In genomic region chr1:2583331-2583791, GRCh38 we compare ENCODE assay signal across 11 cellular contexts. TPM values are rescaled to one million over a fixed set of nuclear protein-coding genes. Genes with fewer than 3 reads are reported as not detected.
A peak's percentile ranks its signal among the peaks of the same experiment; 100 is the strongest.
DNase-seq lines count a peak whose midpoint lies in the region; TF ChIP-seq lines count a peak whose summit lies in the region.
"Had no signal": no experiment of that assay in that cellular context is flagged by ENCODE, and none has a peak within 500 bp of the region (broad histone marks: within the 10 kb centered on the region; RNA-seq: fewer than 3 reads in every experiment).

No MANE protein-coding gene starts in this region.

- peaks cover 7% of the 10 kb centered on the region for H3K36me3 Mint-ChIP-seq in activated CD4-positive, alpha-beta T cell treated with anti-CD3 and anti-CD28 coated beads, Interleukin-2, amount 10 ng/mL, durations not matched to agents 7 days and 5 days (ENCODE audit: low read depth)
- H3K36me3 Mint-ChIP-seq in CD14-positive monocyte = peaks cover 2 to 6% of the 10 kb centered on the region in 2 donors

- TF ChIP-seq CTCF in dorsolateral prefrontal cortex (IDR thresholded peaks at IDR 0.05 in 54 of 56, conservative IDR thresholded peaks at IDR 0.05 in 2 of 56; ENCODE audit: low read depth in 1 of 56, partially characterized antibody in 56 of 56) (no peak), BE2C (IDR thresholded peaks at IDR 0.05; ENCODE audit: low read depth, low read length) (no peak), CD14-positive monocyte (IDR thresholded peaks at IDR 0.05) (no peak)

- no peaks in the 10 kb centered on the region for H3K9me3 Mint-ChIP-seq in activated CD4-positive, alpha-beta T cell treated with anti-CD3 and anti-CD28 coated beads, Interleukin-2, amount 10 ng/mL, durations not matched to agents 7 days and 5 days
- peaks cover 0 to 3% (median 0%) of the 10 kb centered on the region in 7 donors for H3K9me3 Mint-ChIP-seq in CD14-positive monocyte

- H3K4me3 ChIP-seq in dorsolateral prefrontal cortex (no peak overlapping the region), BE2C (ENCODE audit: low read depth, low read length) (no peak overlapping the region)
- H3K4me3 ChIP-seq: colonic mucosa, lung had no signal

- no peak overlapping the region for H3K4me3 Mint-ChIP-seq in activated CD4-positive, alpha-beta T cell treated with anti-CD3 and anti-CD28 coated beads, Interleukin-2, amount 10 ng/mL, durations not matched to agents 7 days and 5 days
- no peak overlapping the region for H3K4me3 Mint-ChIP-seq in CD14-positive monocyte

- no peaks in the 10 kb centered on the region for H3K27me3 Mint-ChIP-seq in activated CD4-positive, alpha-beta T cell treated with anti-CD3 and anti-CD28 coated beads, Interleukin-2, amount 10 ng/mL, durations not matched to agents 7 days and 5 days
- H3K27me3 Mint-ChIP-seq in CD14-positive monocyte (ENCODE audit: low read depth in 3 of 3) = peaks cover 9 to 27% (median 13%) of the 10 kb centered on the region in 3 donors

- H3K27me3 ChIP-seq in dorsolateral prefrontal cortex (no peaks in the 10 kb centered on the region), BE2C (no peaks in the 10 kb centered on the region)
- H3K27me3 ChIP-seq: colonic mucosa had no signal

- H3K27ac Mint-ChIP-seq in activated CD4-positive, alpha-beta T cell treated with anti-CD3 and anti-CD28 coated beads, Interleukin-2, amount 10 ng/mL, durations not matched to agents 7 days and 5 days = peak overlapping the region; percentile 97
- peak overlapping the region in 3 of 7 donors; percentile 6 to 93 (median 41) for H3K27ac Mint-ChIP-seq in CD14-positive monocyte

- H3K9me3 ChIP-seq in KOPT-K1 (ENCODE audit: insufficient read depth, low read length, poor library complexity, severe bottlenecking) (no peaks in the 10 kb centered on the region), BE2C (no peaks in the 10 kb centered on the region)
- H3K9me3 ChIP-seq: colonic mucosa had no signal

- no peaks in the 10 kb centered on the region for H3K36me3 ChIP-seq in KOPT-K1 (ENCODE audit: insufficient read depth, low read length)
- no peaks in the 10 kb centered on the region for H3K36me3 ChIP-seq in BE2C
- H3K36me3 ChIP-seq: colonic mucosa had no signal

- H3K27ac ChIP-seq in KOPT-K1 (ENCODE audit: low read depth, low read length, poor library complexity, severe bottlenecking) = peak overlapping the region; percentile 5
- peak overlapping the region in 39 of 59 donors; percentile 6 to 98 (median 89) for H3K27ac ChIP-seq in dorsolateral prefrontal cortex
- H3K27ac ChIP-seq: colonic mucosa had no signal

- intact Hi-C loops in dorsolateral prefrontal cortex (cut with DNase I) (loop anchor here (2.0 to 10.0 kb wide), 3 partner anchors 35 to 369 kb away; partner anchors contain the start of gene PANK4 (in 1 of the 2)), CD14-positive monocyte (cut with micrococcal nuclease) (no loop called here)

- H3K4me1 ChIP-seq in BE2C = peaks cover 6% of the 10 kb centered on the region

- H3K4me1 Mint-ChIP-seq in activated CD4-positive, alpha-beta T cell treated with anti-CD3 and anti-CD28 coated beads, Interleukin-2, amount 10 ng/mL, durations not matched to agents 7 days and 5 days = peaks cover 48% of the 10 kb centered on the region
- peaks cover 52% of the 10 kb centered on the region for H3K4me1 Mint-ChIP-seq in CD14-positive monocyte

- CTCF ChIA-PET in activated CD4-positive, alpha-beta T cell treated with anti-CD3 and anti-CD28 coated beads, Interleukin-2, amount 10 ng/mL, durations not matched to agents 7 days and 5 days (lab: Charles Lee) = interaction anchor here (0.7 to 5.3 kb wide), 3 partner anchors 18 to 37 kb away, joined by 3 to 36 read pairs (median 12); no protein-coding TSS in a partner anchor

- POLR2A ChIA-PET in activated CD4-positive, alpha-beta T cell treated with anti-CD3 and anti-CD28 coated beads, Interleukin-2, amount 10 ng/mL, durations not matched to agents 7 days and 5 days (lab: Charles Lee) = no interaction called here

- no peak for DNase-seq in activated CD4-positive, alpha-beta T cell treated with anti-CD3 and anti-CD28 coated beads, Interleukin-2, amount 10 ng/mL, durations not matched to agents 7 days and 5 days
- DNase-seq in activated CD4-positive, alpha-beta T cell treated with anti-CD3 and anti-CD28 coated beads, Interleukin-2, amount 50 U/mL, for 4 hours = no peak
- DNase-seq in dorsolateral prefrontal cortex (no peak), islet precursor cell (no peak), BE2C (no peak), CD14-positive monocyte (ENCODE audit: low spot score) (no peak)
- DNase-seq in stimulated activated CD8-positive, alpha-beta memory T cell treated with anti-CD3 and anti-CD28 coated beads, Interleukin-4, amount 100 ng/mL, for 48 hours = peak; percentile 41
- DNase-seq: GDM1 had no signal

RNA-seq across cellular contexts. Expression of gene PRXL2B, which starts 3.2 kb away (rescaled TPM):
- total RNA-seq in activated CD4-positive, alpha-beta T cell treated with anti-CD3 and anti-CD28 coated beads, Interleukin-2, amount 10 ng/mL, durations not matched to agents 7 days and 5 days = 10 to 100 TPM; 25.2 to 33.3 TPM
- total RNA-seq in dorsolateral prefrontal cortex = 10 to 100 TPM; 24.0 to 76.4 (median 50.5) TPM
- polyA plus RNA-seq in BE2C (2012; ENCODE audit: insufficient read depth, insufficient read length, low read depth) = 128 TPM
- 1 to 10 TPM; 3.6 to 6.0 TPM for polyA plus RNA-seq in CD14-positive monocyte

RNA-seq across cellular contexts. Expression of gene TNFRSF14, which starts 27.2 kb away (rescaled TPM):
- 100 to 1,000 TPM; 182 to 192 TPM for total RNA-seq in activated CD4-positive, alpha-beta T cell treated with anti-CD3 and anti-CD28 coated beads, Interleukin-2, amount 10 ng/mL, durations not matched to agents 7 days and 5 days
- 10 to 100 TPM; 12.0 to 44.5 (median 23.4) TPM for total RNA-seq in dorsolateral prefrontal cortex
- 29.5 TPM for polyA plus RNA-seq in BE2C (2012; ENCODE audit: insufficient read depth, insufficient read length, low read depth)
- polyA plus RNA-seq in CD14-positive monocyte = 10 to 100 TPM; 62.1 to 64.4 TPM

RNA-seq across cellular contexts. Expression of gene MMEL1, which starts 49.5 kb away (rescaled TPM):
- 1 to 10 TPM; 2.9 to 3.5 TPM for total RNA-seq in activated CD4-positive, alpha-beta T cell treated with anti-CD3 and anti-CD28 coated beads, Interleukin-2, amount 10 ng/mL, durations not matched to agents 7 days and 5 days
- 1 to 10 TPM in 86 of 120 experiments, under 1 TPM in 29, not detected in 5; 0.18 to 5.4 (median 1.5) TPM for total RNA-seq in dorsolateral prefrontal cortex
- polyA plus RNA-seq in BE2C (2012; ENCODE audit: insufficient read depth, insufficient read length, low read depth) = 32.7 TPM
- polyA plus RNA-seq in CD14-positive monocyte = 1 to 10 TPM; 1.1 to 4.4 TPM

RNA-seq across cellular contexts. Expression of gene HES5, which starts 53.3 kb away (rescaled TPM):
- not detected for total RNA-seq in activated CD4-positive, alpha-beta T cell treated with anti-CD3 and anti-CD28 coated beads, Interleukin-2, amount 10 ng/mL, durations not matched to agents 7 days and 5 days
- 10 to 100 TPM in 45 of 120 experiments, 1 to 10 TPM in 74, under 1 TPM in 1; 0.56 to 50.1 (median 8.5) TPM for total RNA-seq in dorsolateral prefrontal cortex
- not detected for polyA plus RNA-seq in BE2C (2012; ENCODE audit: insufficient read depth, insufficient read length, low read depth)
- polyA plus RNA-seq in CD14-positive monocyte = not detected

RNA-seq across cellular contexts. Expression of gene PANK4, which starts 57.0 kb away (rescaled TPM):
- 10 to 100 TPM; 66.6 to 76.6 TPM for total RNA-seq in activated CD4-positive, alpha-beta T cell treated with anti-CD3 and anti-CD28 coated beads, Interleukin-2, amount 10 ng/mL, durations not matched to agents 7 days and 5 days
- total RNA-seq in dorsolateral prefrontal cortex = 10 to 100 TPM; 31.4 to 65.2 (median 46.7) TPM
- 39.2 TPM for polyA plus RNA-seq in BE2C (2012; ENCODE audit: insufficient read depth, insufficient read length, low read depth)
- 10 to 100 TPM; 11.9 to 13.7 TPM for polyA plus RNA-seq in CD14-positive monocyte

Comparison
In these comparisons a context has a peak if more than half of its experiments do, and no peak if none do; other contexts are left out.
1. RNA of gene TNFRSF14, which starts 27.2 kb away (total RNA-seq): 182 to 192 TPM in activated CD4-positive, alpha-beta T cell treated with anti-CD3 and anti-CD28 coated beads, Interleukin-2, amount 10 ng/mL, durations not matched to agents 7 days and 5 days; 12.0 to 44.5 TPM in dorsolateral prefrontal cortex; every median in the first group is over 4 times any median in the second.
2. intact Hi-C loops: an anchor here in dorsolateral prefrontal cortex (2.0 to 10.0 kb wide); none called in CD14-positive monocyte.